8 cellular contexts compared by ENCODE assay signal in genomic region chr2:112811841-112812306, GRCh38. TPM values are rescaled to one million over a fixed set of nuclear protein-coding genes. Genes with fewer than 3 reads are reported as not detected.
A peak's percentile ranks its signal among the peaks of the same experiment; 100 is the strongest.
DNase-seq lines count a peak whose midpoint lies in the region; ATAC-seq and TF ChIP-seq lines count a peak whose summit lies in the region.

No MANE protein-coding gene starts in this region.

- DNase-seq in RPMI7951 (ENCODE audit: low read depth) = peak; percentile 93
- DNase-seq in renal cortical epithelial cell (ENCODE audit: low read depth) = peak; percentile 94
- DNase-seq in OCI-M1 (lab: John Stamatoyannopoulos, UW) = no peak
- no peak for DNase-seq in NK-92 treated with Interleukin-12 subunit alpha and Interleukin-12 subunit beta, amount 100 ng/mL, for 24 hours (lab: John Stamatoyannopoulos, UW)
- DNase-seq in midbrain (lab: John Stamatoyannopoulos, UW) = no peak
- no peak for DNase-seq in C1 segment of cervical spinal cord (lab: John Stamatoyannopoulos, UW)

- ATAC-seq in esophagus mucosa = peak; percentile 82

- TF ChIP-seq POLR2A in GM19099 (IDR thresholded peaks at IDR 0.05; ENCODE audit: extremely low read depth, insufficient read length, low read depth) = peak; percentile 19

RNA-seq across cellular contexts. Expression of gene IL1B, which starts 24.7 kb away (rescaled TPM):
- 57.5 and 71.6 TPM in 2 replicates for total RNA-seq in RPMI7951 (2014; rRNA removed; shearing (Covaris generic))
- 4.1 TPM for total RNA-seq in esophagus mucosa
- 0.35 and 4.5 TPM in 2 replicates for total RNA-seq in renal cortical epithelial cell

RNA-seq across cellular contexts. Expression of gene IL1A, which starts 27.6 kb away (rescaled TPM):
- 1.9 and 2.3 TPM in 2 replicates for total RNA-seq in RPMI7951 (2014; rRNA removed; shearing (Covaris generic))
- total RNA-seq in esophagus mucosa = 9.4 TPM
- 0.15 and 6.3 TPM in 2 replicates for total RNA-seq in renal cortical epithelial cell

RNA-seq across cellular contexts. Expression of gene CKAP2L, which starts 47.5 kb away (rescaled TPM):
- 47.1 and 61.9 TPM in 2 replicates for total RNA-seq in RPMI7951 (2014; rRNA removed; shearing (Covaris generic))
- total RNA-seq in esophagus mucosa (14.0 TPM), renal cortical epithelial cell (0.40 and 4.2 TPM in 2 replicates)

Comparison
In these comparisons a context has a peak if more than half of its experiments do, and no peak if none do; other contexts are left out.
1. DNase-seq: peak in RPMI7951 (single experiment) and renal cortical epithelial cell (single experiment); none in OCI-M1 (single experiment), NK-92 treated with Interleukin-12 subunit alpha and Interleukin-12 subunit beta, amount 100 ng/mL, for 24 hours (single experiment), midbrain (single experiment) and C1 segment of cervical spinal cord (0 of 14).
2. RNA of gene IL1B, which starts 24.7 kb away (total RNA-seq): 57.5 to 71.6 TPM in RPMI7951; 4.1 TPM in esophagus mucosa (single experiment) and 0.35 to 4.5 TPM in renal cortical epithelial cell; every median in the first group is over 10 times any median in the second.